Comparison of ENCODE assay signal across 30 cellular contexts in the genomic region with DNA sequence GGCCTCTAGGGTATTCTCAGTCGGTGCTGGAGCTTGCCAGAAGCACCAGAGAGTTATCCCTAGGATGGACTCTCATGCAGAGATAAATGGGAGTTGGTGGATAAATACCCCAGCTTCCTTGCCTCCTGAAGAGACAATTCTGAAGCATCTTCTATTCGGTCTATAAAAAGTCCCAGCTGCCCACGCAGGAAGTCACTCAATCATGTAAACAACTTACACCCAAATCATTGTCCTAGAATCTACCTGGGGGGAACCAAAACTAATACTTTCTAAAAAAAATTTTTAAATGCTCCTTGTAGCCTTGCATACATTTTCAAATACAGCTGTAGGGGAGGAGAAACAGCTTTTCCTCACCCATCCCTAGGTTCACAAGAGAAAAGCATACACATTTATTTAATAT.
"Had no signal": no experiment of that assay in that cellular context is flagged by ENCODE, and none has a peak within 500 bp of the region (broad histone marks: within the 10 kb centered on the region; RNA-seq: fewer than 3 reads in every experiment).

No MANE protein-coding gene starts in this region.

- H3K9me3 Mint-ChIP-seq: activated naive CD8-positive, alpha-beta T cell treated with anti-CD3 and anti-CD28 coated beads for 36 hours had no signal

- H3K36me3 Mint-ChIP-seq: activated CD8-positive, alpha-beta memory T cell treated with anti-CD3 and anti-CD28 coated beads, Interleukin-2, amount 10 ng/mL, durations not matched to agents 7 days and 5 days; activated naive CD8-positive, alpha-beta T cell treated with anti-CD3 and anti-CD28 coated beads for 36 hours; mesothelial cell of epicardium; WTC11 had no signal

- H3K9me3 ChIP-seq: adrenal gland, body of pancreas, colonic mucosa, tibial nerve had no signal

- DNase-seq: activated CD4-positive, alpha-beta T cell treated with anti-CD3 and anti-CD28 coated beads for 36 hours; activated CD8-positive, alpha-beta memory T cell treated with anti-CD3 and anti-CD28 coated beads, Interleukin-2, amount 10 ng/mL, durations not matched to agents 7 days and 5 days; activated CD8-positive, alpha-beta T cell treated with anti-CD3 and anti-CD28 coated beads, Interleukin-2, amount 10 ng/mL, durations not matched to agents 7 days and 5 days; activated effector memory CD4-positive, alpha-beta T cell treated with anti-CD3 and anti-CD28 coated beads, Interleukin-2, amount 50 U/mL, for 16 hours; activated naive CD4-positive, alpha-beta T cell treated with anti-CD3 and anti-CD28 coated beads for 36 hours; activated naive CD8-positive, alpha-beta T cell treated with anti-CD3 and anti-CD28 coated beads for 36 hours; activated T-cell treated with anti-CD3 and anti-CD28 coated beads, Interleukin-2, amount 50 U/mL, for 72 hours; adrenal gland; aorta; body of pancreas; cerebellar nuclear complex; colonic mucosa; effector CD8-positive, alpha-beta T cell; head of caudate nucleus; hippocampal formation; kidney; left colon; mammary epithelial cell; naive thymus-derived CD8-positive, alpha-beta T cell; nucleus accumbens; posterior cingulate gyrus; right cardiac atrium; stimulated activated CD4-positive, alpha-beta T cell treated with anti-CD3 and anti-CD28 coated beads, Interleukin-15, amount 100 ng/mL, for 24 hours; stimulated activated naive CD4-positive, alpha-beta T cell treated with Interleukin-2 at 50 U/mL for 16 hours; T-helper 2 cell had no signal

- H3K27me3 ChIP-seq: body of pancreas, cardiac muscle cell, colonic mucosa, tibial nerve had no signal

- H3K27me3 Mint-ChIP-seq: activated CD8-positive, alpha-beta memory T cell treated with anti-CD3 and anti-CD28 coated beads, Interleukin-2, amount 10 ng/mL, durations not matched to agents 7 days and 5 days had no signal

- H3K4me3 Mint-ChIP-seq: activated CD4-positive, alpha-beta T cell treated with anti-CD3 and anti-CD28 coated beads for 36 hours; activated CD8-positive, alpha-beta memory T cell treated with anti-CD3 and anti-CD28 coated beads, Interleukin-2, amount 10 ng/mL, durations not matched to agents 7 days and 5 days; activated CD8-positive, alpha-beta T cell treated with anti-CD3 and anti-CD28 coated beads, Interleukin-2, amount 10 ng/mL, durations not matched to agents 7 days and 5 days; activated naive CD4-positive, alpha-beta T cell treated with anti-CD3 and anti-CD28 coated beads for 36 hours; activated naive CD8-positive, alpha-beta T cell treated with anti-CD3 and anti-CD28 coated beads for 36 hours; activated T-cell treated with anti-CD3 and anti-CD28 coated beads, Interleukin-2, amount 50 U/mL, for 72 hours; mesothelial cell of epicardium; naive thymus-derived CD8-positive, alpha-beta T cell; neural crest cell; WTC11 had no signal

- H3K36me3 ChIP-seq: adrenal gland, cardiac muscle cell, colonic mucosa, tibial nerve had no signal

- H3K4me1 ChIP-seq: adrenal gland, colonic mucosa had no signal

- ATAC-seq: activated CD4-positive, alpha-beta T cell treated with anti-CD3 and anti-CD28 coated beads for 36 hours; activated CD8-positive, alpha-beta memory T cell treated with anti-CD3 and anti-CD28 coated beads, Interleukin-2, amount 10 ng/mL, durations not matched to agents 7 days and 5 days; activated CD8-positive, alpha-beta T cell treated with anti-CD3 and anti-CD28 coated beads, Interleukin-2, amount 10 ng/mL, durations not matched to agents 7 days and 5 days; activated T-cell treated with anti-CD3 and anti-CD28 coated beads, Interleukin-2, amount 50 U/mL, for 72 hours; body of pancreas; left colon; naive thymus-derived CD8-positive, alpha-beta T cell; right cardiac atrium; WTC11 had no signal

- H3K4me3 ChIP-seq: adrenal gland, body of pancreas, cardiac muscle cell, colonic mucosa, tibial nerve had no signal

- H3K4me1 Mint-ChIP-seq: activated CD8-positive, alpha-beta memory T cell treated with anti-CD3 and anti-CD28 coated beads, Interleukin-2, amount 10 ng/mL, durations not matched to agents 7 days and 5 days; neural crest cell; WTC11 had no signal

- H3K27ac Mint-ChIP-seq: activated CD4-positive, alpha-beta T cell treated with anti-CD3 and anti-CD28 coated beads for 36 hours; activated CD8-positive, alpha-beta memory T cell treated with anti-CD3 and anti-CD28 coated beads, Interleukin-2, amount 10 ng/mL, durations not matched to agents 7 days and 5 days; activated CD8-positive, alpha-beta T cell treated with anti-CD3 and anti-CD28 coated beads, Interleukin-2, amount 10 ng/mL, durations not matched to agents 7 days and 5 days; activated naive CD4-positive, alpha-beta T cell treated with anti-CD3 and anti-CD28 coated beads for 36 hours; activated naive CD8-positive, alpha-beta T cell treated with anti-CD3 and anti-CD28 coated beads for 36 hours; activated T-cell treated with anti-CD3 and anti-CD28 coated beads, Interleukin-2, amount 50 U/mL, for 72 hours; mesothelial cell of epicardium; naive thymus-derived CD8-positive, alpha-beta T cell; WTC11 had no signal

- H3K27ac ChIP-seq: adrenal gland, body of pancreas, cardiac muscle cell, colonic mucosa, tibial nerve had no signal
